ENCODE assay signal across 11 cellular contexts in the genomic region with DNA sequence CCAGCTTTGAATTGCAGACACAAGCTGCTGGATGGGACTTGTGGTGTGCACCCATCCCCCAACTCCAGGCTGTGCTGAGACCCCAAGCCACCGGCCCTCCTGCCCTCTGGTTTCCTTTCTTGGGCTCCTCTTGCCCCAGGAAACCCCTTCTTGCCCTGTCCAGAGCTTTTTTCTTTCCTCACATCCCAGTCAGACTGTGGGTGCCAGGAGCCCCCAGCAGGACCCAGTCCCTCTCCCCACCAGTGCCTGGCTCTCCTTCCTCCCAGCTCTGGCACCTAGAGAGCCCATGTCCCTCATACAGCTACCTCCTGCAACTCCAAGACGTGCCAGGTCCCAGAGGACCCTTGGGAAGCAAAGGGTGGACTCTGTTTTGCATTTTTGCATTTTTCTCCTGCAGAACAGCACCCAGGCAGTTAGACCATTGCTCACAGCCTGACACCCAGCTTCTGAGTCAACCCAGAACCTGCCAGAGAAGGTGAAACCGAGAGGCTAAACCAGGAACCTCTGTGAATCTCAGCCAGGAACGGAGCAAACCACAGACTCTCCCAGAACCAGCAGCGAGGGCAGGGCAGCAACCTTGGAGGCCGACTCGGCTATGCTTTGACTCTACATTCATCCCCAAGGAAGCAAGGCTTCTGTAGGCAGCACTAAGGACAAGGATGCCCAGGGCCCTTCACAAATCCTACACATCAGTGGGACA.
DNase-seq lines count a peak whose midpoint lies in the region; ATAC-seq and TF ChIP-seq lines count a peak whose summit lies in the region.
"Had no signal": no experiment of that assay in that cellular context is flagged by ENCODE, and none has a peak within 500 bp of the region (broad histone marks: within the 10 kb centered on the region; RNA-seq: fewer than 3 reads in every experiment).

No MANE protein-coding gene starts in this region.

- H3K9ac ChIP-seq in colonic mucosa (ENCODE audit: low read depth in 2 of 2, low read length in 2 of 2): no peak overlapping the region

- no peaks in the 10 kb centered on the region for H3K4me1 Mint-ChIP-seq in endothelial cell (ENCODE audit: unreplicated experiment)

- H3K27me3 Mint-ChIP-seq in endothelial cell (ENCODE audit: unreplicated experiment): peaks cover 6% of the 10 kb centered on the region
- H3K27me3 Mint-ChIP-seq: activated naive CD8-positive, alpha-beta T cell had no signal

- no peaks in the 10 kb centered on the region for H3K36me3 ChIP-seq in colonic mucosa

- H3K9me3 ChIP-seq in colonic mucosa: no peaks in the 10 kb centered on the region

- no peak overlapping the region for H3K4me3 Mint-ChIP-seq in endothelial cell (ENCODE audit: unreplicated experiment)
- H3K4me3 Mint-ChIP-seq: activated naive CD8-positive, alpha-beta T cell had no signal

- no peaks in the 10 kb centered on the region for H3K9me3 Mint-ChIP-seq in endothelial cell (ENCODE audit: unreplicated experiment)

- ATAC-seq in HG03432 (IDR thresholded peaks at IDR 0.05; ENCODE audit: unreplicated experiment): peak; percentile 84

- H3K36me3 Mint-ChIP-seq in endothelial cell (ENCODE audit: low read depth, unreplicated experiment): no peaks in the 10 kb centered on the region
- H3K36me3 Mint-ChIP-seq: activated naive CD8-positive, alpha-beta T cell had no signal

- H3K27ac ChIP-seq in colonic mucosa: no peak overlapping the region

- H3K27me3 ChIP-seq in colonic mucosa: no peaks in the 10 kb centered on the region

- DNase-seq in A172 (ENCODE audit: low spot score) (peak; percentile 46), GM19238 (ENCODE audit: insufficient read length, low spot score) (peak; percentile 14), colonic mucosa (peak; percentile 18), cerebellum (ENCODE audit: low spot score) (no peak), endothelial cell (ENCODE audit: low spot score) (no peak), DMS79 treated with DMSO at 0.1 percent for 48 hours (lab: John Stamatoyannopoulos, UW) (no peak), NOMO-1 treated with DMSO at 0.1 percent for 48 hours (lab: John Stamatoyannopoulos, UW; ENCODE audit: unreplicated experiment) (no peak)
- DNase-seq: DMS 273 treated with DMSO at 0.1 percent for 48 hours, midbrain had no signal

- H3K4me3 ChIP-seq in colonic mucosa: no peak overlapping the region

- no peak for TF ChIP-seq CTCF in colonic mucosa (IDR thresholded peaks at IDR 0.05)
- no peak for TF ChIP-seq CTCF in endothelial cell (IDR thresholded peaks at IDR 0.05; ENCODE audit: unreplicated experiment)

- no peak overlapping the region for H3K27ac Mint-ChIP-seq in endothelial cell (ENCODE audit: unreplicated experiment)
- H3K27ac Mint-ChIP-seq: activated naive CD8-positive, alpha-beta T cell had no signal

- intact Hi-C loops in colonic mucosa (cut with DNase I): no loop called here

- no peaks in the 10 kb centered on the region for H3K4me1 ChIP-seq in colonic mucosa

Comparison
In these comparisons a context has a peak if more than half of its experiments do, and no peak if none do; other contexts are left out.
1. DNase-seq: peak in A172 (single experiment), GM19238 (single experiment) and colonic mucosa (single experiment); none in cerebellum (single experiment), endothelial cell (single experiment), DMS79 treated with DMSO at 0.1 percent for 48 hours (single experiment) and NOMO-1 treated with DMSO at 0.1 percent for 48 hours (single experiment).